ENCODE assay signal across 9 cellular contexts in genomic region chr1:183194527-183195145, GRCh38. TPM values are rescaled to one million over a fixed set of nuclear protein-coding genes. Genes with fewer than 3 reads are reported as not detected.
A peak's percentile ranks its signal among the peaks of the same experiment; 100 is the strongest.
DNase-seq lines count a peak whose midpoint lies in the region; ATAC-seq and TF ChIP-seq lines count a peak whose summit lies in the region.
"Had no signal": no experiment of that assay in that cellular context is flagged by ENCODE, and none has a peak within 500 bp of the region (broad histone marks: within the 10 kb centered on the region; RNA-seq: fewer than 3 reads in every experiment).

No MANE protein-coding gene starts in this region.

- no peaks in the 10 kb centered on the region for H3K27me3 ChIP-seq in prostate gland (replicated peaks; ENCODE audit: insufficient read depth)

- no peak for TF ChIP-seq CTCF in Calu3 (IDR thresholded peaks at IDR 0.05; ENCODE audit: unreplicated experiment)
- TF ChIP-seq CTCF in prostate gland (IDR thresholded peaks at IDR 0.05) = no peak

- ATAC-seq in GM19438 (IDR thresholded peaks at IDR 0.05; ENCODE audit: low read depth, unreplicated experiment) (peak; percentile 97), HG03159 (IDR thresholded peaks at IDR 0.05; ENCODE audit: unreplicated experiment) (peak; percentile 94)
- ATAC-seq in activated naive CD4-positive, alpha-beta T cell treated with anti-CD3 and anti-CD28 coated beads, Interleukin-2, amount 50 U/mL, for 72 hours = peak; percentile 87 to 97

- no peak for DNase-seq in Calu3
- peak in 1 of 2 donors; percentile 15 for DNase-seq in activated naive CD4-positive, alpha-beta T cell treated with anti-CD3 and anti-CD28 coated beads, Interleukin-2, amount 50 U/mL, for 72 hours (ENCODE audit: low spot score in 2 of 2)
- no peak for DNase-seq in nucleus accumbens (lab: John Stamatoyannopoulos, UW)
- no peak for DNase-seq in NCI-H187 treated with DMSO at 0.1 percent for 48 hours (lab: John Stamatoyannopoulos, UW)
- no peak for DNase-seq in NCI-H146 (lab: John Stamatoyannopoulos, UW)
- no peak for DNase-seq in prostate gland (ENCODE audit: low spot score)
- DNase-seq: activated B cell treated with CpG ODN at 0.5 μM for 24 hours had no signal

- BruUV-seq in Calu3 (replicated peaks; lab: Mats Ljungman, UMichigan) = no TSS peak

- peaks cover 70% of the 10 kb centered on the region for H3K4me1 Mint-ChIP-seq in Calu3 (ENCODE audit: low read depth, unreplicated experiment)
- H3K4me1 Mint-ChIP-seq: activated B cell treated with CpG ODN at 0.5 μM for 24 hours had no signal

- no peaks in the 10 kb centered on the region for H3K9me3 Mint-ChIP-seq in Calu3 (ENCODE audit: low read depth, unreplicated experiment)
- no peaks in the 10 kb centered on the region for H3K9me3 Mint-ChIP-seq in activated naive CD4-positive, alpha-beta T cell treated with anti-CD3 and anti-CD28 coated beads, Interleukin-2, amount 50 U/mL, for 72 hours
- H3K9me3 Mint-ChIP-seq: activated B cell treated with CpG ODN at 0.5 μM for 24 hours had no signal

- 76% methylated on average over 1 of the region's 1 CpG for WGBS in prostate gland

- H3K4me3 Mint-ChIP-seq in Calu3 (ENCODE audit: low read depth, unreplicated experiment) = peak overlapping the region; percentile 43
- H3K4me3 Mint-ChIP-seq: activated B cell treated with CpG ODN at 0.5 μM for 24 hours had no signal

- no peak overlapping the region for H3K4me3 ChIP-seq in prostate gland

- CTCF ChIA-PET in Calu3 (lab: Charles Lee) = no interaction called here

- H3K36me3 ChIP-seq in prostate gland = no peaks in the 10 kb centered on the region

- H3K36me3 Mint-ChIP-seq in Calu3 (ENCODE audit: insufficient read depth, unreplicated experiment) = peaks cover 80% of the 10 kb centered on the region
- H3K36me3 Mint-ChIP-seq in activated naive CD4-positive, alpha-beta T cell treated with anti-CD3 and anti-CD28 coated beads, Interleukin-2, amount 50 U/mL, for 72 hours = no peaks in the 10 kb centered on the region

- H3K9me3 ChIP-seq in prostate gland = no peaks in the 10 kb centered on the region

- H3K4me1 ChIP-seq in prostate gland (replicated peaks) = no peaks in the 10 kb centered on the region

- intact Hi-C loops in Calu3 (cut with micrococcal nuclease; ENCODE audit: unreplicated experiment) (no loop called here), prostate gland (cut with DNase I) (no loop called here)

- H3K27ac ChIP-seq in prostate gland = no peak overlapping the region

- no peaks in the 10 kb centered on the region for H3K27me3 Mint-ChIP-seq in Calu3 (ENCODE audit: unreplicated experiment)

- H3K27ac Mint-ChIP-seq in Calu3 (ENCODE audit: unreplicated experiment) = peak overlapping the region; percentile 79
- H3K27ac Mint-ChIP-seq in activated naive CD4-positive, alpha-beta T cell treated with anti-CD3 and anti-CD28 coated beads, Interleukin-2, amount 50 U/mL, for 72 hours = peak overlapping the region; percentile 45 to 78
- H3K27ac Mint-ChIP-seq: activated B cell treated with CpG ODN at 0.5 μM for 24 hours had no signal

- no peak for TF ChIP-seq POLR2A in prostate gland (IDR thresholded peaks at IDR 0.05)

RNA-seq across cellular contexts. Expression of gene LAMC2, which starts 8.6 kb away (rescaled TPM):
- total RNA-seq in Calu3 (2022) (498 and 642 TPM in 2 replicates), prostate gland (10 to 100 TPM in 1 of 2 donors, 1 to 10 TPM in 1; 9.3 to 11.6 TPM)
- not detected for total RNA-seq in activated naive CD4-positive, alpha-beta T cell treated with anti-CD3 and anti-CD28 coated beads, Interleukin-2, amount 50 U/mL, for 72 hours
- total RNA-seq: activated B cell treated with CpG ODN at 0.5 μM for 24 hours had no signal

Comparison
In these comparisons a context has a peak if more than half of its experiments do, and no peak if none do; other contexts are left out.
1. RNA of gene LAMC2, which starts 8.6 kb away (total RNA-seq): 498 to 642 TPM in Calu3; 9.3 to 11.6 TPM in prostate gland and not detected in activated naive CD4-positive, alpha-beta T cell treated with anti-CD3 and anti-CD28 coated beads, Interleukin-2, amount 50 U/mL, for 72 hours; every median in the first group is over 10 times any median in the second.
2. Peak in every context shown above with its lines, with median percentiles within 50 percentile points of each other: ATAC-seq.